In genomic region chr17:40617678-40618240, GRCh38 we compare ENCODE assay signal across 16 cellular contexts. TPM values are rescaled to one million over a fixed set of nuclear protein-coding genes. Genes with fewer than 3 reads are reported as not detected.
DNase-seq lines count a peak whose midpoint lies in the region; ATAC-seq and TF ChIP-seq lines count a peak whose summit lies in the region.
"Had no signal": no experiment of that assay in that cellular context is flagged by ENCODE, and none has a peak within 500 bp of the region (broad histone marks: within the 10 kb centered on the region; RNA-seq: fewer than 3 reads in every experiment).

No MANE protein-coding gene starts in this region.

- H3K27me3 ChIP-seq in right cardiac atrium (ENCODE audit: control insufficient read depth, insufficient read depth) (no peaks in the 10 kb centered on the region), PC-9 (ENCODE audit: insufficient read depth, low read depth) (no peaks in the 10 kb centered on the region), foreskin keratinocyte (peaks cover 88% of the 10 kb centered on the region), MM.1S (replicated peaks; ENCODE audit: insufficient read depth, low read length) (no peaks in the 10 kb centered on the region)
- H3K27me3 ChIP-seq in CD8-positive, alpha-beta memory T cell (ENCODE audit: insufficient read depth, low read length, poor library complexity, severe bottlenecking) = peaks cover 2% of the 10 kb centered on the region
- H3K27me3 ChIP-seq in effector memory CD4-positive, alpha-beta T cell (replicated peaks; ENCODE audit: control insufficient read depth, insufficient read depth, low read length, poor library complexity, severe bottlenecking) = no peaks in the 10 kb centered on the region
- H3K27me3 ChIP-seq: BLaER1 had no signal

- no peak overlapping the region for H2AFZ ChIP-seq in PC-9
- no peak overlapping the region for H2AFZ ChIP-seq in MM.1S (ENCODE audit: low read length)

- no peaks in the 10 kb centered on the region for H3K36me3 ChIP-seq in PC-9 (ENCODE audit: low read depth)
- H3K36me3 ChIP-seq in MM.1S (replicated peaks; ENCODE audit: insufficient read depth, low read length) = no peaks in the 10 kb centered on the region
- no peaks in the 10 kb centered on the region for H3K36me3 ChIP-seq in CD8-positive, alpha-beta memory T cell (ENCODE audit: insufficient read depth, low read length)
- no peaks in the 10 kb centered on the region for H3K36me3 ChIP-seq in effector memory CD4-positive, alpha-beta T cell (ENCODE audit: control insufficient read depth, insufficient read depth, low read length)
- H3K36me3 ChIP-seq: BLaER1 had no signal

- H3K4me2 ChIP-seq in PC-9 (peak overlapping the region; percentile 10; the same call in 1 of the 2 replicates), MM.1S (ENCODE audit: low read depth, low read length) (no peak overlapping the region)
- H3K4me2 ChIP-seq: BLaER1 had no signal

- H3K36me3 Mint-ChIP-seq in CD8-positive, alpha-beta memory T cell = no peaks in the 10 kb centered on the region
- H3K36me3 Mint-ChIP-seq: activated naive CD4-positive, alpha-beta T cell treated with anti-CD3 and anti-CD28 coated beads, Interleukin-2, amount 50 U/mL, for 72 hours had no signal

- no peaks in the 10 kb centered on the region for H3K9me3 Mint-ChIP-seq in CD8-positive, alpha-beta memory T cell
- H3K9me3 Mint-ChIP-seq: activated naive CD4-positive, alpha-beta T cell treated with anti-CD3 and anti-CD28 coated beads, Interleukin-2, amount 50 U/mL, for 72 hours had no signal

- 62% methylated on average over 11 of the region's 11 CpGs for WGBS in right cardiac atrium

- CTCF ChIA-PET in PC-9 (lab: Charles Lee) = no interaction called here
- CTCF ChIA-PET in CD8-positive, alpha-beta memory T cell (lab: Charles Lee) = interaction anchor here (0.7 to 7.7 kb wide), 4 partner anchors 11 to 69 kb away, joined by 3 to 108 read pairs (median 6); partner anchors contain the start of gene CCR7

- no peak overlapping the region for H3K4me3 ChIP-seq in right cardiac atrium (ENCODE audit: low read length)
- no peak overlapping the region for H3K4me3 ChIP-seq in PC-9
- H3K4me3 ChIP-seq in MM.1S (ENCODE audit: low read length) = no peak overlapping the region
- no peak overlapping the region for H3K4me3 ChIP-seq in CD8-positive, alpha-beta memory T cell (ENCODE audit: low read length)
- H3K4me3 ChIP-seq in effector memory CD4-positive, alpha-beta T cell (ENCODE audit: insufficient read depth, low read depth, low read length, poor library complexity, severe bottlenecking) = no peak overlapping the region
- H3K4me3 ChIP-seq: BLaER1 had no signal

- no peaks in the 10 kb centered on the region for H3K9me2 ChIP-seq in PC-9 (ENCODE audit: insufficient read depth)
- no peaks in the 10 kb centered on the region for H3K9me2 ChIP-seq in MM.1S (replicated peaks; ENCODE audit: insufficient read depth, low read length)

- intact Hi-C loops in Right ventricle myocardium superior (cut with DNase I) = loop anchor here (5.0 kb wide), 1 partner anchor 175 kb away; no protein-coding TSS in a partner anchor
- intact Hi-C loops in right cardiac atrium (cut with DNase I) = loop anchor here in 2 of 4 donors (5.0 to 10.0 kb wide), 2 partner anchors 175 to 177 kb away; partner anchors contain the start of gene KRT28 (in 1 of the 2)
- intact Hi-C loops in PC-9 (cut with micrococcal nuclease; ENCODE audit: unreplicated experiment) = loop anchor here (5.0 to 10.0 kb wide), 2 partner anchors 260 to 707 kb away; no protein-coding TSS in a partner anchor

- no peak overlapping the region for H3K9ac ChIP-seq in MM.1S (ENCODE audit: low read length)
- H3K9ac ChIP-seq: BLaER1 had no signal

- H3K4me3 Mint-ChIP-seq in CD8-positive, alpha-beta memory T cell = no peak overlapping the region

- POLR2A ChIA-PET in PC-9 (lab: Charles Lee; ENCODE audit: unreplicated experiment) = interaction anchor here (0.6 kb wide), 1 partner anchor 240 kb away, joined by 8 read pairs; no protein-coding TSS in a partner anchor
- POLR2A ChIA-PET in CD8-positive, alpha-beta memory T cell (lab: Charles Lee) = no interaction called here

- H3K27ac Mint-ChIP-seq in CD8-positive, alpha-beta memory T cell = peak overlapping the region in 1 of 8 donors; percentile 55

- H3K27me3 Mint-ChIP-seq in CD8-positive, alpha-beta memory T cell = peaks cover 0 to 2% of the 10 kb centered on the region in 2 donors

- peaks cover 9% of the 10 kb centered on the region for H3F3A ChIP-seq in PC-9 (ENCODE audit: insufficient read depth, low read depth)
- H3F3A ChIP-seq in MM.1S (ENCODE audit: insufficient read depth, low read length) = peaks cover 12% of the 10 kb centered on the region

- H3K9me3 ChIP-seq in right cardiac atrium (ENCODE audit: control insufficient read depth, low read length) = no peaks in the 10 kb centered on the region
- no peaks in the 10 kb centered on the region for H3K9me3 ChIP-seq in PC-9 (ENCODE audit: insufficient read depth, low read depth)
- H3K9me3 ChIP-seq in MM.1S (replicated peaks; ENCODE audit: insufficient read depth, low read length) = no peaks in the 10 kb centered on the region
- no peaks in the 10 kb centered on the region for H3K9me3 ChIP-seq in CD8-positive, alpha-beta memory T cell (ENCODE audit: low read length)
- no peaks in the 10 kb centered on the region for H3K9me3 ChIP-seq in effector memory CD4-positive, alpha-beta T cell (ENCODE audit: control insufficient read depth, low read length)
- H3K9me3 ChIP-seq: BLaER1 had no signal

- no TSS peak for BruUV-seq in PC-9 (replicated peaks; lab: Mats Ljungman, UMichigan)

- H4K20me1 ChIP-seq in PC-9 (ENCODE audit: insufficient read depth) = no peaks in the 10 kb centered on the region
- no peaks in the 10 kb centered on the region for H4K20me1 ChIP-seq in MM.1S (ENCODE audit: insufficient read depth, low read length)
- H4K20me1 ChIP-seq: BLaER1 had no signal

- peak; percentile 12 for ATAC-seq in Right ventricle myocardium superior (ENCODE audit: poor library complexity)
- ATAC-seq in right cardiac atrium = no peak
- ATAC-seq in foreskin keratinocyte = peak; percentile 10
- ATAC-seq in HG03095 (IDR thresholded peaks at IDR 0.05; ENCODE audit: unreplicated experiment) = no peak
- ATAC-seq: activated naive CD4-positive, alpha-beta T cell treated with anti-CD3 and anti-CD28 coated beads, Interleukin-2, amount 50 U/mL, for 72 hours; stimulated activated naive CD8-positive, alpha-beta T cell treated with anti-CD3 and anti-CD28 coated beads, Interleukin-15, Interleukin-2, amounts not matched to agents 100 U/mL and 50 U/mL, for 24 hours had no signal

- H3K27ac ChIP-seq in right cardiac atrium (ENCODE audit: low read length) = no peak overlapping the region
- H3K27ac ChIP-seq in PC-9 = 0 out of 2 replicates have a peak overlapping the region, but pooled peaks have one; percentile 18
- no peak overlapping the region for H3K27ac ChIP-seq in foreskin keratinocyte
- no peak overlapping the region for H3K27ac ChIP-seq in MM.1S (ENCODE audit: low read length)
- no peak overlapping the region for H3K27ac ChIP-seq in CD8-positive, alpha-beta memory T cell (ENCODE audit: low read depth, low read length)
- no peak overlapping the region for H3K27ac ChIP-seq in effector memory CD4-positive, alpha-beta T cell (ENCODE audit: insufficient read depth, low read length, poor library complexity, severe bottlenecking)
- H3K27ac ChIP-seq: BLaER1 had no signal

- TF ChIP-seq CTCF in PC-9 (conservative IDR thresholded peaks at IDR 0.05) (no peak), foreskin keratinocyte (conservative IDR thresholded peaks at IDR 0.05) (peak; percentile 20), MM.1S (IDR thresholded peaks at IDR 0.05; ENCODE audit: low read length) (no peak)

- H3K79me2 ChIP-seq in PC-9 (ENCODE audit: low read depth) (no peaks in the 10 kb centered on the region), MM.1S (ENCODE audit: low read length) (no peaks in the 10 kb centered on the region)

- no peak for DNase-seq in Right ventricle myocardium superior
- DNase-seq in right cardiac atrium = no peak
- peak; percentile 27 to 72 for DNase-seq in PC-9
- DNase-seq in foreskin keratinocyte = no peak
- no peak for DNase-seq in MM.1S
- no peak for DNase-seq in CD8-positive, alpha-beta memory T cell
- DNase-seq in effector memory CD4-positive, alpha-beta T cell = no peak
- DNase-seq: central memory CD4-positive, alpha-beta T cell; erythroblast; KBM-7; stimulated activated CD4-positive, alpha-beta T cell treated with anti-CD3 and anti-CD28 coated beads, Interleukin-4, amount 100 ng/mL, for 24 hours; stimulated activated naive CD8-positive, alpha-beta T cell treated with anti-CD3 and anti-CD28 coated beads, Interleukin-15, Interleukin-2, amounts not matched to agents 100 U/mL and 50 U/mL, for 24 hours had no signal

- H3K4me1 ChIP-seq in right cardiac atrium (ENCODE audit: control insufficient read depth, insufficient read depth, low read length) (peaks cover 3% of the 10 kb centered on the region), PC-9 (replicated peaks; ENCODE audit: insufficient read depth) (peaks cover 10% of the 10 kb centered on the region), foreskin keratinocyte (no peaks in the 10 kb centered on the region), MM.1S (ENCODE audit: low read length) (peaks cover 31% of the 10 kb centered on the region)
- peaks cover 67% of the 10 kb centered on the region for H3K4me1 ChIP-seq in CD8-positive, alpha-beta memory T cell (ENCODE audit: insufficient read depth, low read length)
- H3K4me1 ChIP-seq in effector memory CD4-positive, alpha-beta T cell (ENCODE audit: control insufficient read depth, insufficient read depth, low read length, poor library complexity, severe bottlenecking) = peaks cover 42% of the 10 kb centered on the region

- peaks cover 40 to 74% (median 66%) of the 10 kb centered on the region in 3 donors for H3K4me1 Mint-ChIP-seq in CD8-positive, alpha-beta memory T cell

RNA-seq across cellular contexts. Expression of gene SMARCE1, which starts 29.9 kb away (rescaled TPM):
- total RNA-seq in Right ventricle myocardium superior = 49.5 TPM
- total RNA-seq in right cardiac atrium = 10 to 100 TPM; 69.2 to 72.0 (median 71.4) TPM
- 51.8 TPM for polyA plus RNA-seq in right cardiac atrium
- total RNA-seq in PC-9 (2021) = 75.0 and 90.8 TPM in 2 replicates
- total RNA-seq in foreskin keratinocyte = 98.9 and 108 TPM in 2 replicates
- polyA plus RNA-seq in foreskin keratinocyte = 71.8 and 80.8 TPM in 2 replicates
- 100 to 1,000 TPM; 101 to 108 TPM for total RNA-seq in CD8-positive, alpha-beta memory T cell
- polyA plus RNA-seq in CD8-positive, alpha-beta memory T cell = 216 TPM

RNA-seq across cellular contexts. Expression of gene KRT222, which starts 47.2 kb away (rescaled TPM):
- total RNA-seq in Right ventricle myocardium superior (not detected), right cardiac atrium (1 to 10 TPM in 1 of 4 donors, under 1 TPM in 3; 0.45 to 1.4 (median 0.58) TPM), PC-9 (2021) (not detected in 2 replicates), foreskin keratinocyte (1.6 and 1.8 TPM in 2 replicates)
- polyA plus RNA-seq in right cardiac atrium (1.5 TPM), foreskin keratinocyte (1.1 and 1.5 TPM in 2 replicates)
- not detected for total RNA-seq in CD8-positive, alpha-beta memory T cell
- not detected for polyA plus RNA-seq in CD8-positive, alpha-beta memory T cell
- total RNA-seq: activated naive CD4-positive, alpha-beta T cell treated with anti-CD3 and anti-CD28 coated beads, Interleukin-2, amount 50 U/mL, for 72 hours had no signal

RNA-seq across cellular contexts. Expression of gene CCR7, which starts 52.5 kb away (rescaled TPM):
- total RNA-seq in Right ventricle myocardium superior (not detected), right cardiac atrium (under 1 TPM in 2 of 4 donors, not detected in 2; 0.19 to 0.20 TPM), PC-9 (2021) (not detected in 2 replicates), foreskin keratinocyte (not detected in 2 replicates)
- polyA plus RNA-seq in right cardiac atrium (0.11 TPM), foreskin keratinocyte (not detected in 2 replicates)
- 100 to 1,000 TPM; 152 to 154 TPM for total RNA-seq in CD8-positive, alpha-beta memory T cell
- polyA plus RNA-seq in CD8-positive, alpha-beta memory T cell = 286 TPM
- total RNA-seq: renal cortical epithelial cell had no signal

Comparison
In these comparisons a context has a peak if more than half of its experiments do, and no peak if none do; other contexts are left out.
1. ATAC-seq: peak in Right ventricle myocardium superior (single experiment) and foreskin keratinocyte (single experiment); none in right cardiac atrium (0 of 2) and HG03095 (single experiment).
2. DNase-seq: peak in PC-9 (2 of 2); none in Right ventricle myocardium superior (single experiment), right cardiac atrium (0 of 3), foreskin keratinocyte (0 of 2), MM.1S (single experiment), CD8-positive, alpha-beta memory T cell (0 of 5) and effector memory CD4-positive, alpha-beta T cell (0 of 3).
3. RNA of gene CCR7, which starts 52.5 kb away (total RNA-seq): 152 to 154 TPM in CD8-positive, alpha-beta memory T cell; 0.19 to 0.20 TPM in right cardiac atrium, not detected in Right ventricle myocardium superior (single experiment), not detected in PC-9 and not detected in foreskin keratinocyte; every median in the first group is over 100 times any median in the second.